In the genomic region with DNA sequence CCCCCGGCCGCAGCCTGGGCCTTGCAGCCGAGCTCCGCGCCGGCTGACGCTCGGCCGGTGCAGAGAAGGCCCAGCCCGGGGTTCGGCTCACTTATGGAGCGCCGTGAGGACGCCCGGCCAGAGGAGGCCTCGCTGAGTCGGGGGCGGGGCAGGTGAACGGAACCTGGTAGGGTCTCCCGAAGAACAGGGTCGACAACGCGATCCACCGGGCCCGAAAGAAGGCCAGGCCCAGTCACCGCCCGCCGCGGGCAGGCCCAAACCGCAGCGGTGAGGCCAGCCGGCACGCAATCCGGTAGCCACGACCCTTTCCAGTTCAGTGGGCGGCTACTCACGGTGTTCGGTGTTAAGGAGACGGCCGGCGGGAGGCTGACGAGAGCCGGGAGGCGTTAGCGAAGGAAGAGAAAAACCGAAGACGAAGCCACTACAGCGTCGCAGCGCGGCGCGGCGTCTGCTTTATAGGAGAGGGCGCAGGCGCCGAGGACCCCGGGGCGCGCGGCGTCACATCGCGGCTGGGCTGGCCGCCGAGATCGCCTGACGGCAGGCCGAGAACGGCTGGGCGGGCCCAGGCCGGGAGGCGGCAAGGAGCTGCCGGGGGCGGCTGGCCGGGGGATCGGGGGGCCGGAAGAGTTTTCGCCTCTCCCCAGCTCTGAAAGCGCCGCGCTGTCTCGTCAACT, we compare ENCODE assay signal across 8 cellular contexts. TPM values are rescaled to one million over a fixed set of nuclear protein-coding genes. Genes with fewer than 3 reads are reported as not detected.
DNase-seq lines count a peak whose midpoint lies in the region; FAIRE-seq and TF ChIP-seq lines count a peak whose summit lies in the region.

Gene SKP1, minus strand, starts transcription at position 428 of the 674 bp plus-strand sequence. CDS start 2,928 bp downstream, outside the sequence.

- H2AK5ac ChIP-seq in neuronal stem cell (ENCODE audit: low read depth, low read length) = peak within 1 kb of the TSS; percentile 64

- H3K23ac ChIP-seq in neuronal stem cell (ENCODE audit: low read depth, low read length, poor library complexity) = peak within 1 kb of the TSS; percentile 99

- H3F3A ChIP-seq in Loucy (ENCODE audit: low read depth) = no peaks in the 10 kb centered on the region

- H4K91ac ChIP-seq in neuronal stem cell (ENCODE audit: low read depth, low read length, poor library complexity) = no peak within 1 kb of the TSS

- H3K27ac Mint-ChIP-seq in activated naive CD4-positive, alpha-beta T cell treated with anti-CD3 and anti-CD28 coated beads for 36 hours = peak within 1 kb of the TSS; percentile 94

- peaks cover 3% of the 10 kb centered on the region for H3K36me3 ChIP-seq in ES-I3 (ENCODE audit: insufficient read depth, low read length)
- peaks cover 7% of the 10 kb centered on the region; the same call in 1 of the 2 replicates for H3K36me3 ChIP-seq in Loucy (ENCODE audit: insufficient read depth, low read length)
- H3K36me3 ChIP-seq in SK-N-MC (ENCODE audit: insufficient read depth, low read length) = peaks cover 26% of the 10 kb centered on the region
- H3K36me3 ChIP-seq in neuronal stem cell (replicated peaks in 1 of 2; ENCODE audit: control insufficient read depth in 2 of 2, insufficient read depth in 2 of 2, low read length in 2 of 2) = peaks cover 5 to 20% of the 10 kb centered on the region in 2 donors
- H3K36me3 ChIP-seq in subcutaneous abdominal adipose tissue (ENCODE audit: control insufficient read depth in 5 of 5, insufficient read depth in 5 of 5, low read length in 5 of 5) = peaks cover 4 to 15% (median 15%) of the 10 kb centered on the region in 5 donors

- peak within 1 kb of the TSS; percentile 87 for H3K4me2 ChIP-seq in Loucy (ENCODE audit: low read depth, low read length, poor library complexity, severe bottlenecking)
- H3K4me2 ChIP-seq in neuronal stem cell (ENCODE audit: insufficient read depth, low read length, poor library complexity, severe bottlenecking) = peak within 1 kb of the TSS; percentile 80

- peaks cover 31% of the 10 kb centered on the region for H3K4me1 Mint-ChIP-seq in activated naive CD4-positive, alpha-beta T cell treated with anti-CD3 and anti-CD28 coated beads for 36 hours (ENCODE audit: low read depth)

- H3K4ac ChIP-seq in neuronal stem cell (ENCODE audit: low read length) = no peak within 1 kb of the TSS

- H3K9ac ChIP-seq in ES-I3 (ENCODE audit: low read depth, low read length) = peak within 1 kb of the TSS; percentile 96
- H3K9ac ChIP-seq in Loucy (ENCODE audit: low read depth, low read length, poor library complexity, severe bottlenecking) = peak within 1 kb of the TSS; percentile 84
- peak within 1 kb of the TSS; percentile 97 for H3K9ac ChIP-seq in SK-N-MC (ENCODE audit: insufficient read length)
- peak within 1 kb of the TSS; percentile 98 for H3K9ac ChIP-seq in neuronal stem cell (ENCODE audit: low read depth, low read length, poor library complexity)
- H3K9ac ChIP-seq in subcutaneous abdominal adipose tissue (ENCODE audit: low read length in 5 of 5) = peak within 1 kb of the TSS; percentile 91 to 100 (median 98)

- H3K9me2 ChIP-seq in Loucy (replicated peaks; ENCODE audit: low read depth, low read length) = no peaks in the 10 kb centered on the region

- FAIRE-seq in frontal cortex (lab: Jason Lieb, UNC) = no peak

- H3K79me2 ChIP-seq in Loucy (ENCODE audit: insufficient read depth, low read length) = peaks cover 48% of the 10 kb centered on the region

- no peak within 1 kb of the TSS for H4K8ac ChIP-seq in neuronal stem cell (ENCODE audit: low read depth, low read length)

- H3K4me3 Mint-ChIP-seq in activated naive CD4-positive, alpha-beta T cell treated with anti-CD3 and anti-CD28 coated beads for 36 hours = peak within 1 kb of the TSS; percentile 96

- H2AFZ ChIP-seq in Loucy (ENCODE audit: low read length) (peak within 1 kb of the TSS; percentile 90), neuronal stem cell (ENCODE audit: low read length) (peak within 1 kb of the TSS; percentile 99)

- DNase-seq in H4 (ENCODE audit: low spot score) = peak; percentile 83
- peak; percentile 44 for DNase-seq in SK-N-MC (ENCODE audit: low read depth, low spot score)
- peak; percentile 83 for DNase-seq in activated naive CD4-positive, alpha-beta T cell treated with anti-CD3 and anti-CD28 coated beads for 36 hours
- peak; percentile 81 to 86 for DNase-seq in frontal cortex (ENCODE audit: low spot score in 2 of 2)
- peak; percentile 89 for DNase-seq in neuronal stem cell (ENCODE audit: low spot score)

- peaks cover 3% of the 10 kb centered on the region for H3K79me1 ChIP-seq in neuronal stem cell (ENCODE audit: low read depth, low read length)

- no peaks in the 10 kb centered on the region for H3K9me3 Mint-ChIP-seq in activated naive CD4-positive, alpha-beta T cell treated with anti-CD3 and anti-CD28 coated beads for 36 hours

- TF ChIP-seq CTCF in Loucy (conservative IDR thresholded peaks at IDR 0.05; ENCODE audit: low read length) = no peak

- peaks cover 19% of the 10 kb centered on the region for H3K36me3 Mint-ChIP-seq in activated naive CD4-positive, alpha-beta T cell treated with anti-CD3 and anti-CD28 coated beads for 36 hours (ENCODE audit: low read depth)

- H3K9me3 ChIP-seq in ES-I3 (ENCODE audit: control insufficient read depth, insufficient read depth, low read length) (no peaks in the 10 kb centered on the region), Loucy (ENCODE audit: insufficient read depth, low read depth, low read length) (no peaks in the 10 kb centered on the region), SK-N-MC (ENCODE audit: low read depth, low read length) (no peaks in the 10 kb centered on the region), neuronal stem cell (replicated peaks in 1 of 2; ENCODE audit: control insufficient read depth in 2 of 2, insufficient read depth in 1 of 2, low read depth in 1 of 2, low read length in 2 of 2) (no peaks in the 10 kb centered on the region), subcutaneous abdominal adipose tissue (ENCODE audit: control insufficient read depth in 5 of 5, low read length in 5 of 5) (no peaks in the 10 kb centered on the region)

- no peak within 1 kb of the TSS for H2BK120ac ChIP-seq in neuronal stem cell (ENCODE audit: low read depth, low read length)

- H3K14ac ChIP-seq in neuronal stem cell (ENCODE audit: low read length) = peak within 1 kb of the TSS; percentile 79

- H3K4me3 ChIP-seq in Loucy (ENCODE audit: low read length, poor library complexity, severe bottlenecking) (peak within 1 kb of the TSS; percentile 93), SK-N-MC (peak within 1 kb of the TSS; percentile 85), neuronal stem cell (ENCODE audit: low read length in 2 of 2) (peak within 1 kb of the TSS; percentile 97 to 99), subcutaneous abdominal adipose tissue (ENCODE audit: low read depth in 1 of 5, low read length in 5 of 5) (peak within 1 kb of the TSS; percentile 94 to 98 (median 96))

- H2BK5ac ChIP-seq in neuronal stem cell (ENCODE audit: low read length) = peak within 1 kb of the TSS; percentile 68

- H2BK12ac ChIP-seq in neuronal stem cell (ENCODE audit: low read length) = no peak within 1 kb of the TSS

- peak within 1 kb of the TSS; percentile 29 for H2BK15ac ChIP-seq in neuronal stem cell (ENCODE audit: low read length)

- no peaks in the 10 kb centered on the region; the same call in 1 of the 2 replicates for H3K4me1 ChIP-seq in ES-I3 (ENCODE audit: insufficient read depth, low read length)
- H3K4me1 ChIP-seq in Loucy (ENCODE audit: insufficient read depth, low read length, poor library complexity, severe bottlenecking) = peaks cover 20% of the 10 kb centered on the region
- H3K4me1 ChIP-seq in neuronal stem cell (ENCODE audit: control insufficient read depth in 2 of 2, insufficient read depth in 1 of 2, low read depth in 1 of 2, low read length in 2 of 2) = peaks cover 5 to 6% of the 10 kb centered on the region in 2 donors
- H3K4me1 ChIP-seq in subcutaneous abdominal adipose tissue (ENCODE audit: control insufficient read depth in 5 of 5, insufficient read depth in 5 of 5, low read length in 5 of 5) = peaks cover 2 to 37% (median 27%) of the 10 kb centered on the region in 5 donors

- H3K27ac ChIP-seq in SK-N-MC (peak within 1 kb of the TSS; percentile 96), neuronal stem cell (replicated peaks; ENCODE audit: low read length) (peak within 1 kb of the TSS; percentile 96), subcutaneous abdominal adipose tissue (ENCODE audit: low read depth, low read length) (peak within 1 kb of the TSS; percentile 98)

- CTCF ChIA-PET in activated naive CD4-positive, alpha-beta T cell treated with anti-CD3 and anti-CD28 coated beads for 36 hours (lab: Charles Lee) = interaction anchor here (0.6 to 1.4 kb wide), 6 partner anchors 36 to 410 kb away, joined by 3 to 6 read pairs (median 4); no protein-coding TSS in a partner anchor

- H3K27me3 Mint-ChIP-seq in activated naive CD4-positive, alpha-beta T cell treated with anti-CD3 and anti-CD28 coated beads for 36 hours (ENCODE audit: low read depth) = no peaks in the 10 kb centered on the region

- H3K27me3 ChIP-seq in Loucy (ENCODE audit: insufficient read depth, low read length, poor library complexity, severe bottlenecking) (no peaks in the 10 kb centered on the region), neuronal stem cell (ENCODE audit: control insufficient read depth in 3 of 3, insufficient read depth in 3 of 3, low read depth in 1 of 3, low read length in 3 of 3) (no peaks in the 10 kb centered on the region), subcutaneous abdominal adipose tissue (ENCODE audit: control insufficient read depth in 5 of 5, insufficient read depth in 4 of 5, low read length in 5 of 5) (no peaks in the 10 kb centered on the region)

- intact Hi-C loops in activated naive CD4-positive, alpha-beta T cell treated with anti-CD3 and anti-CD28 coated beads for 36 hours (cut with micrococcal nuclease) = loop anchor here (1.0 to 2.0 kb wide), 10 partner anchors 38 to 729 kb away; partner anchors contain the start of genes JADE2, PCBD2, PPP2CA and SEC24A

- peaks cover 41% of the 10 kb centered on the region for H4K20me1 ChIP-seq in Loucy (ENCODE audit: insufficient read depth, low read length, poor library complexity, severe bottlenecking)

- no CpG with 5 or more reads among the region's 83 CpGs for WGBS in neuronal stem cell (ENCODE audit: extremely low coverage in 2 of 2, insufficient read length in 2 of 2, insufficient replicate concordance in 1 of 2), 2 donors

- peak within 1 kb of the TSS; percentile 93 for H3K18ac ChIP-seq in neuronal stem cell (ENCODE audit: low read length)

RNA-seq across cellular contexts. Expression of gene SKP1, which starts in this region (rescaled TPM):
- 886 and 1,193 TPM in 2 replicates for total RNA-seq in H4 (2014; rRNA removed; shearing (Covaris generic))
- 100 to 1,000 TPM; 307 to 309 TPM for total RNA-seq in activated naive CD4-positive, alpha-beta T cell treated with anti-CD3 and anti-CD28 coated beads for 36 hours
- 139 TPM for total RNA-seq in frontal cortex
- polyA plus RNA-seq in neuronal stem cell (2013, experiment 1 of 2) = 609 TPM
- 615 TPM for polyA plus RNA-seq in neuronal stem cell (2013, experiment 2 of 2)

Comparison
In these comparisons a context has a peak if more than half of its experiments do, and no peak if none do; other contexts are left out.
1. Peak in every context shown above with its lines: DNase-seq, H3K4me3 ChIP-seq and H3K27ac ChIP-seq.